ENCODE assay signal across 8 cellular contexts in genomic region chr9:105693435-105694275, GRCh38. TPM values are rescaled to one million over a fixed set of nuclear protein-coding genes. Genes with fewer than 3 reads are reported as not detected.
DNase-seq lines count a peak whose midpoint lies in the region; ATAC-seq, FAIRE-seq and TF ChIP-seq lines count a peak whose summit lies in the region.

No MANE protein-coding gene starts in this region.

- H3K4me3 Mint-ChIP-seq in activated naive CD8-positive, alpha-beta T cell = peak overlapping the region; percentile 90

- peaks cover 2% of the 10 kb centered on the region for H3K79me2 ChIP-seq in keratinocyte (ENCODE audit: control insufficient read depth, insufficient read depth, low read length)

- no peaks in the 10 kb centered on the region for H3K36me3 ChIP-seq in heart right ventricle
- no peaks in the 10 kb centered on the region for H3K36me3 ChIP-seq in MG63
- H3K36me3 ChIP-seq in keratinocyte (ENCODE audit: control insufficient read depth in 2 of 2, extremely low read depth in 1 of 2, insufficient read depth in 2 of 2, low read length in 2 of 2) = no peaks in the 10 kb centered on the region
- H3K36me3 ChIP-seq in subcutaneous abdominal adipose tissue (ENCODE audit: control insufficient read depth in 5 of 5, insufficient read depth in 5 of 5, low read length in 5 of 5) = no peaks in the 10 kb centered on the region

- dilution Hi-C loops in keratinocyte (cut with MboI; ENCODE audit: extremely low pct_ligation_motif_present, low sequenced_read_pairs) = no loop called here

- H3K27me3 Mint-ChIP-seq in activated naive CD8-positive, alpha-beta T cell = peaks cover 17% of the 10 kb centered on the region

- intact Hi-C loops in heart right ventricle (cut with DNase I) = loop anchor here in 2 of 10 donors (5.0 to 10.0 kb wide), 2 partner anchors 249 to 1201 kb away; partner anchors contain the start of gene FSD1L (in 1 of the 2)
- intact Hi-C loops in Right ventricle myocardium superior (cut with DNase I) = no loop called here

- FAIRE-seq in keratinocyte (lab: Jason Lieb, UNC) = peak; percentile 62

- peaks cover 27% of the 10 kb centered on the region for H3K4me1 Mint-ChIP-seq in activated naive CD8-positive, alpha-beta T cell (ENCODE audit: low read depth)

- H3K36me3 Mint-ChIP-seq in activated naive CD8-positive, alpha-beta T cell = peaks cover 2% of the 10 kb centered on the region

- H3K9ac ChIP-seq in keratinocyte (ENCODE audit: control insufficient read depth, extremely low read depth, insufficient read depth, low read length) (peak overlapping the region; percentile 75), subcutaneous abdominal adipose tissue (ENCODE audit: low read length in 5 of 5) (peak overlapping the region in 3 of 5 donors; percentile 51 to 76 (median 63))

- H2AFZ ChIP-seq in keratinocyte (ENCODE audit: control insufficient read depth, low read length) = peak overlapping the region; percentile 93

- H3K9me1 ChIP-seq in keratinocyte (ENCODE audit: control insufficient read depth, extremely low read depth, insufficient read depth, low read length) = no peaks in the 10 kb centered on the region

- no peak for ATAC-seq in heart right ventricle
- ATAC-seq in Right ventricle myocardium superior (ENCODE audit: poor library complexity) = no peak

- no peaks in the 10 kb centered on the region for H3K9me3 Mint-ChIP-seq in activated naive CD8-positive, alpha-beta T cell (ENCODE audit: low read depth)

- H3K4me3 ChIP-seq in heart right ventricle (peak overlapping the region; percentile 66 to 97 (median 82)), HFF-Myc (replicated peaks; ENCODE audit: low read depth, low read length) (peak overlapping the region; percentile 84), MG63 (peak overlapping the region; percentile 65), keratinocyte (ENCODE audit: control insufficient read depth in 2 of 3, extremely low read depth in 1 of 3, insufficient read depth in 2 of 3, low read depth in 1 of 3, low read length in 3 of 3) (peak overlapping the region; percentile 85 to 93 (median 86)), subcutaneous abdominal adipose tissue (ENCODE audit: low read depth in 1 of 5, low read length in 5 of 5) (peak overlapping the region; percentile 75 to 93 (median 89))

- H3K9me3 ChIP-seq in heart right ventricle (no peaks in the 10 kb centered on the region), MG63 (no peaks in the 10 kb centered on the region), keratinocyte (ENCODE audit: control insufficient read depth, low read depth, low read length) (no peaks in the 10 kb centered on the region), subcutaneous abdominal adipose tissue (ENCODE audit: control insufficient read depth in 5 of 5, low read length in 5 of 5) (no peaks in the 10 kb centered on the region)

- H3K27ac Mint-ChIP-seq in activated naive CD8-positive, alpha-beta T cell = peak overlapping the region; percentile 54

- 4 to 5% methylated on average over 16 of the region's 16 CpGs for WGBS in heart right ventricle, 2 donors

- no peak for TF ChIP-seq CTCF in heart right ventricle (IDR thresholded peaks at IDR 0.05)
- TF ChIP-seq CTCF in HFF-Myc (IDR thresholded peaks at IDR 0.05; ENCODE audit: low read depth, low read length, missing control alignments) = no peak
- no peak for TF ChIP-seq CTCF in keratinocyte (optimal IDR thresholded peaks at IDR 0.05 in 1 of 3, IDR thresholded peaks at IDR 0.05 in 1 of 3, conservative IDR thresholded peaks at IDR 0.05 in 1 of 3; ENCODE audit: extremely low read depth in 1 of 3, insufficient read depth in 2 of 3, low read length in 3 of 3)

- H3K4me2 ChIP-seq in keratinocyte (ENCODE audit: control insufficient read depth, extremely low read depth, insufficient read depth, low read depth, low read length) = peak overlapping the region; percentile 100

- H3K4me1 ChIP-seq in heart right ventricle = peaks cover 0 to 45% (median 22%) of the 10 kb centered on the region in 9 donors
- H3K4me1 ChIP-seq in keratinocyte (ENCODE audit: control insufficient read depth, extremely low read depth, insufficient read depth, low read length) = peaks cover 14% of the 10 kb centered on the region
- peaks cover 0 to 20% (median 14%) of the 10 kb centered on the region in 5 donors for H3K4me1 ChIP-seq in subcutaneous abdominal adipose tissue (ENCODE audit: control insufficient read depth in 5 of 5, insufficient read depth in 5 of 5, low read length in 5 of 5)

- DNase-seq in heart right ventricle = no peak
- DNase-seq in Right ventricle myocardium superior = no peak
- no peak for DNase-seq in HFF-Myc (ENCODE audit: extremely low read depth, low read depth)
- no peak for DNase-seq in MG63
- DNase-seq in keratinocyte (ENCODE audit: low read depth, low spot score) = no peak
- DNase-seq in T1000 (lab: John Stamatoyannopoulos, UW) = no peak

- H4K20me1 ChIP-seq in keratinocyte (ENCODE audit: control insufficient read depth, extremely low read depth, insufficient read depth, low read length) = no peaks in the 10 kb centered on the region

- H3K27ac ChIP-seq in heart right ventricle = peak overlapping the region in 9 of 10 donors; percentile 37 to 88 (median 79)
- no peak overlapping the region for H3K27ac ChIP-seq in keratinocyte (ENCODE audit: control insufficient read depth, insufficient read depth, low read length)
- no peak overlapping the region for H3K27ac ChIP-seq in subcutaneous abdominal adipose tissue (ENCODE audit: low read depth, low read length)

- H3K27me3 ChIP-seq in heart right ventricle (peaks cover 0 to 37% (median 25%) of the 10 kb centered on the region in 7 donors), MG63 (peaks cover 28% of the 10 kb centered on the region), keratinocyte (ENCODE audit: control insufficient read depth, extremely low read depth, insufficient read depth, low read length) (peaks cover 2% of the 10 kb centered on the region), subcutaneous abdominal adipose tissue (ENCODE audit: control insufficient read depth in 5 of 5, insufficient read depth in 4 of 5, low read length in 5 of 5) (peaks cover 0 to 10% (median 6%) of the 10 kb centered on the region in 5 donors)

RNA-seq across cellular contexts. Expression of gene TMEM38B, which starts 0.7 kb away (rescaled TPM):
- total RNA-seq in heart right ventricle (10 to 100 TPM; 49.1 to 68.4 (median 55.2) TPM), Right ventricle myocardium superior (69.5 TPM)
- polyA plus RNA-seq in heart right ventricle (10 to 100 TPM; 13.5 to 17.0 TPM), keratinocyte (7.7 to 9.8 TPM (median 7.9 TPM) in 3 replicates)
- 6.8 and 10.8 TPM in 2 replicates for total RNA-seq in MG63 (2014; rRNA removed; shearing (Covaris generic); ENCODE audit: low replicate concordance)
- 9.1 TPM for polyA plus RNA-seq in keratinocyte (2011; ENCODE audit: low read depth)
- polyA plus RNA-seq in keratinocyte (2011; cell fraction: cytosol; rRNA removed) = 4.6 and 7.1 TPM in 2 replicates
- polyA plus RNA-seq in keratinocyte (2011; cell fraction: nucleus; rRNA removed) = 6.1 and 7.8 TPM in 2 replicates
- polyA plus RNA-seq in keratinocyte (2012; ENCODE audit: low replicate concordance) = 5.1 and 16.7 TPM in 2 replicates
- 1.2 to 8.9 TPM (median 8.1 TPM) in 3 replicates for polyA minus RNA-seq in keratinocyte
- polyA minus RNA-seq in keratinocyte (2011; cell fraction: cytosol; rRNA and poly(A)+ RNA removed) = 11.7 TPM
- 3.8 and 5.0 TPM in 2 replicates for polyA minus RNA-seq in keratinocyte (2011; cell fraction: nucleus; rRNA and poly(A)+ RNA removed)

RNA-seq across cellular contexts. Expression of gene TAL2, which starts 31.4 kb away (rescaled TPM):
- total RNA-seq in heart right ventricle (not detected), Right ventricle myocardium superior (0.59 TPM)
- polyA plus RNA-seq in heart right ventricle (under 1 TPM in 1 of 2 donors, not detected in 1; 0.09 TPM), keratinocyte (0.10 to 0.30 TPM in 2 of 3 replicates, not detected in the other)
- not detected in 2 replicates for total RNA-seq in MG63 (2014; rRNA removed; shearing (Covaris generic); ENCODE audit: low replicate concordance)
- not detected for polyA plus RNA-seq in keratinocyte (2011; ENCODE audit: low read depth)
- not detected in 2 replicates for polyA plus RNA-seq in keratinocyte (2011; cell fraction: cytosol; rRNA removed)
- 0.53 and 0.84 TPM in 2 replicates for polyA plus RNA-seq in keratinocyte (2011; cell fraction: nucleus; rRNA removed)
- polyA plus RNA-seq in keratinocyte (2012; ENCODE audit: low replicate concordance) = not detected in 2 replicates
- not detected in 3 replicates for polyA minus RNA-seq in keratinocyte
- polyA minus RNA-seq in keratinocyte (2011; cell fraction: cytosol; rRNA and poly(A)+ RNA removed) = not detected
- polyA minus RNA-seq in keratinocyte (2011; cell fraction: nucleus; rRNA and poly(A)+ RNA removed) = not detected in 2 replicates

Comparison
In these comparisons a context has a peak if more than half of its experiments do, and no peak if none do; other contexts are left out.
1. H3K27ac ChIP-seq: peak in heart right ventricle (9 of 10); none in keratinocyte (single experiment) and subcutaneous abdominal adipose tissue (single experiment).
2. Peak in every context shown above with its lines, with median percentiles within 50 percentile points of each other: H3K4me3 ChIP-seq.